1 cellular context compared by ENCODE assay signal in the genomic region with DNA sequence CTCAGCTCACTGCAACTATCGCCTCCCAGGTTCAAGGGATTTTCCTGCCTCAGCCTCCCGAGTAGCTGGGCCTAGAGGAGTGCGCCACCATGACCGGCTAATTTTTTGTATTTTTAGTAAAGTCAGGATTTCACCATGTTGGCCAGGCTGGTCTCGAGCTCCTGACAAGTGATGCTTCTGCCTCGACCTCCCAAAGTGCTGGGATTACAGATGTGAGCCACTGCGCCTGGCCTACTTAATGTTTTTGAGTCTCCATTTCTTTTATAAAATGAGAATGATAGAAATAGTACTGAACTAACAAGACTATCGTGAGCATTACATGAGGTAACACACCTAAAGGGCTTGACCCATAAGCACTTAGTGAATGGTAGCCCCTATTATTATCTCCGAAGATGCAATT.
TF ChIP-seq lines count a peak whose summit lies in the region.

No MANE protein-coding gene starts in this region.

TF ChIP-seq in HCT116, 20 proteins besides CTCF, POLR2A, EP300 and RAD21:
- no peak for TF ChIP-seq POLR2AphosphoS5 (IDR thresholded peaks at IDR 0.05; ENCODE audit: low read depth, low read length)
